Comparison of ENCODE assay signal across 39 cellular contexts in genomic region chr17:77009877-77010276, GRCh38.
"Had no signal": no experiment of that assay in that cellular context is flagged by ENCODE, and none has a peak within 500 bp of the region (broad histone marks: within the 10 kb centered on the region; RNA-seq: fewer than 3 reads in every experiment).

No MANE protein-coding gene starts in this region.

- H3K36me3 ChIP-seq: ascending aorta, cardiac muscle cell, WERI-Rb-1 had no signal

- H3K4me3 ChIP-seq: ascending aorta, cardiac muscle cell had no signal

- H3K4me1 Mint-ChIP-seq: activated CD4-positive, alpha-beta memory T cell treated with anti-CD3 and anti-CD28 coated beads, Interleukin-2, amount 10 ng/mL, durations not matched to agents 7 days and 5 days; activated CD4-positive, alpha-beta T cell treated with anti-CD3 and anti-CD28 coated beads for 36 hours; activated CD4-positive, alpha-beta T cell treated with anti-CD3 and anti-CD28 coated beads, Interleukin-2, amount 10 ng/mL, durations not matched to agents 7 days and 5 days; activated CD8-positive, alpha-beta memory T cell treated with anti-CD3 and anti-CD28 coated beads, Interleukin-2, amount 10 ng/mL, durations not matched to agents 7 days and 5 days; activated naive CD4-positive, alpha-beta T cell treated with anti-CD3 and anti-CD28 coated beads, Interleukin-2, amount 10 ng/mL, durations not matched to agents 7 days and 5 days; activated naive CD4-positive, alpha-beta T cell treated with anti-CD3 and anti-CD28 coated beads, Interleukin-2, amount 50 U/mL, for 24 hours; activated naive CD8-positive, alpha-beta T cell treated with anti-CD3 and anti-CD28 coated beads, Interleukin-2, amount 10 ng/mL, durations not matched to agents 7 days and 5 days; activated naive CD8-positive, alpha-beta T cell treated with anti-CD3 and anti-CD28 coated beads, Interleukin-2, amount 50 U/mL, for 24 hours; central memory CD8-positive, alpha-beta T cell had no signal

- ATAC-seq: activated CD4-positive, alpha-beta T cell treated with anti-CD3 and anti-CD28 coated beads for 36 hours; activated CD4-positive, CD25-positive, alpha-beta regulatory T cell treated with anti-CD3 and anti-CD28 coated beads, Interleukin-2, amount 50 U/mL, for 24 hours; activated CD8-positive, alpha-beta memory T cell treated with anti-CD3 and anti-CD28 coated beads, Interleukin-2, amount 10 ng/mL, durations not matched to agents 7 days and 5 days; activated CD8-positive, alpha-beta T cell treated with anti-CD3 and anti-CD28 coated beads, Interleukin-2, amount 10 ng/mL, durations not matched to agents 7 days and 5 days; activated naive CD8-positive, alpha-beta T cell treated with anti-CD3 and anti-CD28 coated beads, Interleukin-2, amount 50 U/mL, for 24 hours; WTC11 had no signal

- H3K4me3 Mint-ChIP-seq: activated CD4-positive, alpha-beta memory T cell treated with anti-CD3 and anti-CD28 coated beads, Interleukin-2, amount 10 ng/mL, durations not matched to agents 7 days and 5 days; activated CD4-positive, alpha-beta T cell treated with anti-CD3 and anti-CD28 coated beads for 36 hours; activated CD4-positive, alpha-beta T cell treated with anti-CD3 and anti-CD28 coated beads, Interleukin-2, amount 10 ng/mL, durations not matched to agents 7 days and 5 days; activated CD8-positive, alpha-beta memory T cell treated with anti-CD3 and anti-CD28 coated beads, Interleukin-2, amount 10 ng/mL, durations not matched to agents 7 days and 5 days; activated CD8-positive, alpha-beta T cell treated with anti-CD3 and anti-CD28 coated beads, Interleukin-2, amount 10 ng/mL, durations not matched to agents 7 days and 5 days; activated naive CD4-positive, alpha-beta T cell treated with anti-CD3 and anti-CD28 coated beads, Interleukin-2, amount 10 ng/mL, durations not matched to agents 7 days and 5 days; activated naive CD4-positive, alpha-beta T cell treated with anti-CD3 and anti-CD28 coated beads, Interleukin-2, amount 50 U/mL, for 24 hours; activated naive CD8-positive, alpha-beta T cell; activated naive CD8-positive, alpha-beta T cell treated with anti-CD3 and anti-CD28 coated beads, Interleukin-2, amount 10 ng/mL, durations not matched to agents 7 days and 5 days; activated naive CD8-positive, alpha-beta T cell treated with anti-CD3 and anti-CD28 coated beads, Interleukin-2, amount 50 U/mL, for 24 hours; activated T-cell treated with anti-CD3 and anti-CD28 coated beads, Interleukin-2, amount 50 U/mL, for 24 hours; brain; central memory CD8-positive, alpha-beta T cell; T-helper 1 cell treated with Interleukin-12 subunit alpha and Interleukin-12 subunit beta and Interleukin-4 antibody, amounts not matched to agents 30 μg/mL and 1 μg/mL, for 36 hours; T-helper 2 cell treated with Interferon-gamma antibody and Interleukin-4, amounts not matched to agents 5 μg/mL and 100 μg/mL, for 36 hours; WTC11 had no signal

- DNase-seq: activated CD4-positive, alpha-beta memory T cell treated with anti-CD3 and anti-CD28 coated beads, Interleukin-2, amount 10 ng/mL, durations not matched to agents 7 days and 5 days; activated CD4-positive, alpha-beta T cell treated with anti-CD3 and anti-CD28 coated beads for 1 hour; activated CD4-positive, alpha-beta T cell treated with anti-CD3 and anti-CD28 coated beads for 36 hours; activated CD4-positive, alpha-beta T cell treated with anti-CD3 and anti-CD28 coated beads for 48 hours; activated CD4-positive, alpha-beta T cell treated with anti-CD3 and anti-CD28 coated beads, Interleukin-2, amount 10 ng/mL, durations not matched to agents 7 days and 5 days; activated CD4-positive, alpha-beta T cell treated with anti-CD3 and anti-CD28 coated beads, Interleukin-2, amount 50 U/mL, for 48 hours; activated CD4-positive, CD25-positive, alpha-beta regulatory T cell; activated CD8-positive, alpha-beta memory T cell treated with anti-CD3 and anti-CD28 coated beads for 24 hours; activated CD8-positive, alpha-beta memory T cell treated with anti-CD3 and anti-CD28 coated beads, Interleukin-2, amount 10 ng/mL, durations not matched to agents 7 days and 5 days; activated CD8-positive, alpha-beta memory T cell treated with anti-CD3 and anti-CD28 coated beads, Interleukin-2, amount 50 U/mL, for 48 hours; activated CD8-positive, alpha-beta T cell treated with anti-CD3 and anti-CD28 coated beads, Interleukin-2, amount 10 ng/mL, durations not matched to agents 7 days and 5 days; activated effector memory CD4-positive, alpha-beta T cell treated with Interleukin-2 at 50 U/mL for 16 hours; activated gamma-delta T cell; activated naive CD4-positive, alpha-beta T cell treated with anti-CD3 and anti-CD28 coated beads, Interleukin-2, amount 10 ng/mL, durations not matched to agents 7 days and 5 days; activated naive CD4-positive, alpha-beta T cell treated with Interleukin-2 at 50 U/mL for 16 hours; activated naive CD8-positive, alpha-beta T cell treated with anti-CD3 and anti-CD28 coated beads, Interleukin-2, amount 10 ng/mL, durations not matched to agents 7 days and 5 days; activated naive CD8-positive, alpha-beta T cell treated with anti-CD3 and anti-CD28 coated beads, Interleukin-2, amount 50 U/mL, for 24 hours; activated T-cell treated with anti-CD3 and anti-CD28 coated beads, Interleukin-2, amount 50 U/mL, for 24 hours; activated T-cell treated with anti-CD3 and anti-CD28 coated beads, Interleukin-2, amount 50 U/mL, for 48 hours; amygdala; anterior cingulate cortex; caudate nucleus; cerebellar nuclear complex; T-helper 2 cell; T-helper 9 cell; WERI-Rb-1 had no signal

- H3K27ac ChIP-seq: ascending aorta, cardiac muscle cell, WERI-Rb-1 had no signal

- H3K27ac Mint-ChIP-seq: activated CD4-positive, alpha-beta memory T cell treated with anti-CD3 and anti-CD28 coated beads, Interleukin-2, amount 10 ng/mL, durations not matched to agents 7 days and 5 days; activated CD4-positive, alpha-beta T cell treated with anti-CD3 and anti-CD28 coated beads for 36 hours; activated CD4-positive, alpha-beta T cell treated with anti-CD3 and anti-CD28 coated beads, Interleukin-2, amount 10 ng/mL, durations not matched to agents 7 days and 5 days; activated CD8-positive, alpha-beta memory T cell treated with anti-CD3 and anti-CD28 coated beads, Interleukin-2, amount 10 ng/mL, durations not matched to agents 7 days and 5 days; activated CD8-positive, alpha-beta T cell treated with anti-CD3 and anti-CD28 coated beads, Interleukin-2, amount 10 ng/mL, durations not matched to agents 7 days and 5 days; activated naive CD4-positive, alpha-beta T cell treated with anti-CD3 and anti-CD28 coated beads, Interleukin-2, amount 10 ng/mL, durations not matched to agents 7 days and 5 days; activated naive CD4-positive, alpha-beta T cell treated with anti-CD3 and anti-CD28 coated beads, Interleukin-2, amount 50 U/mL, for 24 hours; activated naive CD8-positive, alpha-beta T cell; activated naive CD8-positive, alpha-beta T cell treated with anti-CD3 and anti-CD28 coated beads, Interleukin-2, amount 10 ng/mL, durations not matched to agents 7 days and 5 days; activated naive CD8-positive, alpha-beta T cell treated with anti-CD3 and anti-CD28 coated beads, Interleukin-2, amount 50 U/mL, for 24 hours; activated T-cell treated with anti-CD3 and anti-CD28 coated beads, Interleukin-2, amount 50 U/mL, for 24 hours; activated T-helper 2 cell treated with anti-CD3 and anti-CD28 coated beads, Interferon-gamma antibody, Interleukin-2, Interleukin-4, amounts not matched to agents 10 μg/mL and 5 μg/mL and 100 μg/mL, durations not matched to agents 14 hours and 24 hours and 36 hours; brain; T-helper 1 cell treated with Interleukin-12 subunit alpha and Interleukin-12 subunit beta and Interleukin-4 antibody, amounts not matched to agents 30 μg/mL and 1 μg/mL, for 36 hours; T-helper 2 cell treated with Interferon-gamma antibody and Interleukin-4, amounts not matched to agents 5 μg/mL and 100 μg/mL, for 36 hours; WTC11 had no signal

- H3K4me1 ChIP-seq: ascending aorta had no signal

- H3K27me3 Mint-ChIP-seq: activated naive CD4-positive, alpha-beta T cell treated with anti-CD3 and anti-CD28 coated beads, Interleukin-2, amount 50 U/mL, for 24 hours; activated T-cell treated with anti-CD3 and anti-CD28 coated beads, Interleukin-2, amount 50 U/mL, for 24 hours had no signal

- FAIRE-seq: bronchial epithelial cell, colon had no signal

- H3K9me3 Mint-ChIP-seq: activated naive CD4-positive, alpha-beta T cell treated with anti-CD3 and anti-CD28 coated beads, Interleukin-2, amount 50 U/mL, for 24 hours had no signal

- H3K27me3 ChIP-seq: ascending aorta, cardiac muscle cell had no signal
